9 cellular contexts compared by ENCODE assay signal in genomic region chr3:194536883-194537637, GRCh38. TPM values are rescaled to one million over a fixed set of nuclear protein-coding genes. Genes with fewer than 3 reads are reported as not detected.
A peak's percentile ranks its signal among the peaks of the same experiment; 100 is the strongest.
DNase-seq lines count a peak whose midpoint lies in the region; FAIRE-seq and TF ChIP-seq lines count a peak whose summit lies in the region.
"Had no signal": no experiment of that assay in that cellular context is flagged by ENCODE, and none has a peak within 500 bp of the region (broad histone marks: within the 10 kb centered on the region; RNA-seq: fewer than 3 reads in every experiment).

No MANE protein-coding gene starts in this region.

- DNase-seq in H54 (ENCODE audit: insufficient read length, low spot score) (peak; percentile 38), NCI-H510A (lab: John Stamatoyannopoulos, UW) (peak; percentile 33), fibroblast of villous mesenchyme (ENCODE audit: low read depth) (peak; percentile 53), NCI-H1048 (lab: John Stamatoyannopoulos, UW) (no peak), NCI-H2227 treated with DMSO at 0.1 percent for 48 hours (lab: John Stamatoyannopoulos, UW) (no peak), NCI-H187 treated with DMSO at 0.1 percent for 48 hours (lab: John Stamatoyannopoulos, UW) (no peak)
- DNase-seq in effector CD4-positive, alpha-beta T cell: no peak
- DNase-seq: activated CD8-positive, alpha-beta T cell treated with anti-CD3 and anti-CD28 coated beads, Interleukin-2, amount 10 ng/mL, durations not matched to agents 7 days and 5 days had no signal

- no peak for TF ChIP-seq CTCF in fibroblast of villous mesenchyme (IDR thresholded peaks at IDR 0.05; ENCODE audit: insufficient read depth, low read depth, low read length)

- peaks cover 9% of the 10 kb centered on the region for H3K9me3 ChIP-seq in skeletal muscle satellite cell (replicated peaks; ENCODE audit: low read length)

- H3K27me3 ChIP-seq in skeletal muscle satellite cell (ENCODE audit: control insufficient read depth, insufficient read depth, low read length): no peaks in the 10 kb centered on the region

- FAIRE-seq in H54 (lab: Jason Lieb, UNC): peak; percentile 89

- H3K4me2 ChIP-seq in skeletal muscle satellite cell (ENCODE audit: low read length): peak overlapping the region; percentile 58

- no peak overlapping the region for H3K4me3 ChIP-seq in fibroblast of villous mesenchyme (ENCODE audit: low read depth, low read length)
- peak overlapping the region; percentile 4 for H3K4me3 ChIP-seq in skeletal muscle satellite cell (ENCODE audit: low read length)

- H3K9ac ChIP-seq in skeletal muscle satellite cell (ENCODE audit: low read depth, low read length): peak overlapping the region; percentile 47

- H3K36me3 ChIP-seq in skeletal muscle satellite cell (ENCODE audit: insufficient read depth, low read length): no peaks in the 10 kb centered on the region

- TF ChIP-seq POLR2A in H54 (IDR thresholded peaks at IDR 0.05; ENCODE audit: low read depth, low read length): no peak

- peaks cover 19% of the 10 kb centered on the region for H3K4me1 ChIP-seq in skeletal muscle satellite cell (ENCODE audit: control insufficient read depth, insufficient read depth, low read length)

RNA-seq across cellular contexts. Expression of gene ATP13A3, which starts 50.3 kb away (rescaled TPM):
- total RNA-seq in fibroblast of villous mesenchyme: 190 and 228 TPM in 2 replicates
- total RNA-seq in skeletal muscle satellite cell (2012; rRNA removed): 237 and 312 TPM in 2 replicates

Comparison
In these comparisons a context has a peak if more than half of its experiments do, and no peak if none do; other contexts are left out.
1. DNase-seq: peak in H54 (single experiment), NCI-H510A (single experiment) and fibroblast of villous mesenchyme (single experiment); none in NCI-H1048 (single experiment), NCI-H2227 treated with DMSO at 0.1 percent for 48 hours (single experiment), NCI-H187 treated with DMSO at 0.1 percent for 48 hours (single experiment) and effector CD4-positive, alpha-beta T cell (single experiment).